In genomic region chr1:208079161-208079560, GRCh38 we compare ENCODE assay signal across 16 cellular contexts.
A peak's percentile ranks its signal among the peaks of the same experiment; 100 is the strongest.
DNase-seq lines count a peak whose midpoint lies in the region; ATAC-seq and TF ChIP-seq lines count a peak whose summit lies in the region.
"Had no signal": no experiment of that assay in that cellular context is flagged by ENCODE, and none has a peak within 500 bp of the region (broad histone marks: within the 10 kb centered on the region; RNA-seq: fewer than 3 reads in every experiment).

No MANE protein-coding gene starts in this region.

- no peak overlapping the region for H3K4me2 ChIP-seq in IMR-90 (ENCODE audit: low read depth, low read length)
- H3K4me2 ChIP-seq in hepatocyte, result no peak overlapping the region
- H3K4me2 ChIP-seq: BLaER1 had no signal

- H2AK9ac ChIP-seq in IMR-90 (replicated peaks; ENCODE audit: low read depth, low read length, poor library complexity), result peak overlapping the region; percentile 34

- no peak overlapping the region for H2BK5ac ChIP-seq in IMR-90 (ENCODE audit: low read depth, low read length, poor library complexity, severe bottlenecking)

- no peaks in the 10 kb centered on the region for H3K4me1 ChIP-seq in IMR-90 (ENCODE audit: control insufficient read depth, insufficient read depth, low read length)
- no peaks in the 10 kb centered on the region for H3K4me1 ChIP-seq in hepatocyte (ENCODE audit: insufficient read depth)
- H3K4me1 ChIP-seq: HAP-1 had no signal

- H2AK5ac ChIP-seq in IMR-90 (ENCODE audit: low read depth, low read length), result no peak overlapping the region

- in situ Hi-C loops in IMR-90 (cut with MboI; ENCODE audit: low sequenced_read_pairs), result no loop called here

- POLR2A ChIA-PET in IMR-90 (lab: Charles Lee; ENCODE audit: unreplicated experiment) (no interaction called here), WTC11 (lab: Charles Lee) (no interaction called here)
- POLR2A ChIA-PET in CD4-positive, alpha-beta T cell (lab: Charles Lee), result no interaction called here

- H3K27me3 Mint-ChIP-seq in brain (peaks cover 4% of the 10 kb centered on the region), glutamatergic neuron (ENCODE audit: unreplicated experiment) (peaks cover 6% of the 10 kb centered on the region), WTC11 (ENCODE audit: low read depth) (no peaks in the 10 kb centered on the region; the same call in 1 of the 2 replicates)
- no peaks in the 10 kb centered on the region for H3K27me3 Mint-ChIP-seq in CD4-positive, alpha-beta T cell
- no peaks in the 10 kb centered on the region for H3K27me3 Mint-ChIP-seq in activated T-cell treated with anti-CD3 and anti-CD28 coated beads, Interleukin-2, amount 50 U/mL, for 72 hours (ENCODE audit: low read depth)

- ATAC-seq in IMR-90 (ENCODE audit: low read depth), result no peak
- ATAC-seq in CD4-positive, alpha-beta T cell (ENCODE audit: poor library complexity), result no peak
- ATAC-seq in WTC11, result no peak
- ATAC-seq in activated T-cell treated with anti-CD3 and anti-CD28 coated beads, Interleukin-2, amount 50 U/mL, for 72 hours (replicated peaks in 1 of 2), result no peak
- ATAC-seq: CD8-positive, alpha-beta T cell had no signal

- H3K36me3 Mint-ChIP-seq in brain, result peaks cover 46% of the 10 kb centered on the region
- no peaks in the 10 kb centered on the region for H3K36me3 Mint-ChIP-seq in glutamatergic neuron (ENCODE audit: unreplicated experiment)
- H3K36me3 Mint-ChIP-seq in CD4-positive, alpha-beta T cell (ENCODE audit: low read depth), result no peaks in the 10 kb centered on the region
- H3K36me3 Mint-ChIP-seq in WTC11, result peaks cover 3% of the 10 kb centered on the region; the same call in 1 of the 2 replicates
- no peaks in the 10 kb centered on the region for H3K36me3 Mint-ChIP-seq in activated T-cell treated with anti-CD3 and anti-CD28 coated beads, Interleukin-2, amount 50 U/mL, for 72 hours (ENCODE audit: insufficient read depth in 2 of 2)
- H3K36me3 Mint-ChIP-seq: CD14-positive monocyte; CD8-positive, alpha-beta T cell had no signal

- no peak overlapping the region for H2BK20ac ChIP-seq in IMR-90 (ENCODE audit: low read depth, low read length)

- H3K9ac ChIP-seq in IMR-90 (ENCODE audit: low read depth, low read length), result no peak overlapping the region
- H3K9ac ChIP-seq: BLaER1 had no signal

- no peak overlapping the region for H2AFZ ChIP-seq in IMR-90 (replicated peaks; ENCODE audit: low read length, poor library complexity)
- H2AFZ ChIP-seq in hepatocyte, result no peak overlapping the region

- no peak overlapping the region for H4K8ac ChIP-seq in IMR-90 (ENCODE audit: low read depth in 2 of 2, low read length in 2 of 2)

- H3K27me3 ChIP-seq in IMR-90 (ENCODE audit: control insufficient read depth, insufficient read depth, low read length), result no peaks in the 10 kb centered on the region
- no peaks in the 10 kb centered on the region for H3K27me3 ChIP-seq in CD4-positive, alpha-beta T cell (ENCODE audit: control insufficient read depth, insufficient read depth, low read length)
- H3K27me3 ChIP-seq in hepatocyte, result no peaks in the 10 kb centered on the region
- H3K27me3 ChIP-seq: BLaER1 had no signal

- no peak overlapping the region for H4K5ac ChIP-seq in IMR-90 (ENCODE audit: low read depth, low read length)

- H3K4me3 Mint-ChIP-seq in brain (peak overlapping the region in 1 of 5 experiments; percentile 42), glutamatergic neuron (ENCODE audit: unreplicated experiment) (no peak overlapping the region), WTC11 (no peak overlapping the region)
- H3K4me3 Mint-ChIP-seq in CD4-positive, alpha-beta T cell, result no peak overlapping the region
- H3K4me3 Mint-ChIP-seq in activated T-cell treated with anti-CD3 and anti-CD28 coated beads, Interleukin-2, amount 50 U/mL, for 72 hours, result no peak overlapping the region
- H3K4me3 Mint-ChIP-seq: CD14-positive monocyte; CD8-positive, alpha-beta T cell had no signal

- no peak overlapping the region for H3K56ac ChIP-seq in IMR-90 (ENCODE audit: extremely low read depth, insufficient read depth, low read length)

- dilution Hi-C loops in IMR-90 (cut with HindIII; ENCODE audit: low sequenced_read_pairs, unreplicated experiment), result no loop called here

- H3K23ac ChIP-seq in IMR-90 (ENCODE audit: low read depth, low read length), result no peak overlapping the region

- no peak overlapping the region for H3K4ac ChIP-seq in IMR-90 (ENCODE audit: low read depth, low read length)

- no peak overlapping the region for H2BK15ac ChIP-seq in IMR-90 (ENCODE audit: low read depth, low read length)

- no peak overlapping the region for H3K18ac ChIP-seq in IMR-90 (ENCODE audit: low read depth, low read length)

- DNase-seq in IMR-90, result no peak
- peak; percentile 68 for DNase-seq in NCI-H146 treated with DMSO at 0.1 percent for 48 hours (lab: John Stamatoyannopoulos, UW; ENCODE audit: unreplicated experiment)
- no peak for DNase-seq in glutamatergic neuron
- DNase-seq in CD4-positive, alpha-beta T cell, result no peak
- DNase-seq in WTC11 (ENCODE audit: low spot score), result no peak
- no peak for DNase-seq in hepatocyte (ENCODE audit: low spot score)
- no peak for DNase-seq in activated T-cell treated with anti-CD3 and anti-CD28 coated beads, Interleukin-2, amount 50 U/mL, for 72 hours
- DNase-seq: 8988T; Calu3; CD8-positive, alpha-beta T cell; DMS79 treated with DMSO at 0.1 percent for 48 hours; GF-D8 had no signal

- no peaks in the 10 kb centered on the region for H3K9me2 ChIP-seq in hepatocyte (replicated peaks; ENCODE audit: insufficient read depth)

- H3K36me3 ChIP-seq in IMR-90 (ENCODE audit: control insufficient read depth, insufficient read depth, low read length) (no peaks in the 10 kb centered on the region), hepatocyte (replicated peaks; ENCODE audit: insufficient read depth, low read depth) (no peaks in the 10 kb centered on the region)
- H3K36me3 ChIP-seq: BLaER1, HAP-1 had no signal

- no CpG with 5 or more reads among the region's 9 CpGs for WGBS in IMR-90 (ENCODE audit: extremely low coverage in 2 of 2, insufficient read length in 1 of 2), 2 experiments
- WGBS in hepatocyte (ENCODE audit: low lambda C conversion rate, missing lambda C conversion rate), result 90% methylated on average over 9 of the region's 9 CpGs

- H2BK120ac ChIP-seq in IMR-90 (ENCODE audit: low read depth, low read length), result no peak overlapping the region

- H3K9me3 Mint-ChIP-seq in brain, result no peaks in the 10 kb centered on the region
- H3K9me3 Mint-ChIP-seq in glutamatergic neuron (ENCODE audit: unreplicated experiment), result peaks cover 2% of the 10 kb centered on the region
- no peaks in the 10 kb centered on the region for H3K9me3 Mint-ChIP-seq in CD4-positive, alpha-beta T cell
- no peaks in the 10 kb centered on the region; the same call in 1 of the 2 replicates for H3K9me3 Mint-ChIP-seq in WTC11
- no peaks in the 10 kb centered on the region for H3K9me3 Mint-ChIP-seq in activated T-cell treated with anti-CD3 and anti-CD28 coated beads, Interleukin-2, amount 50 U/mL, for 72 hours
- H3K9me3 Mint-ChIP-seq: CD14-positive monocyte; CD8-positive, alpha-beta T cell had no signal

- H3K27ac Mint-ChIP-seq in brain, result peak overlapping the region in 4 of 5 experiments; percentile 28 to 94 (median 68)
- H3K27ac Mint-ChIP-seq in glutamatergic neuron (ENCODE audit: unreplicated experiment), result peak overlapping the region; percentile 23
- no peak overlapping the region for H3K27ac Mint-ChIP-seq in CD4-positive, alpha-beta T cell
- H3K27ac Mint-ChIP-seq in WTC11, result no peak overlapping the region
- no peak overlapping the region for H3K27ac Mint-ChIP-seq in activated T-cell treated with anti-CD3 and anti-CD28 coated beads, Interleukin-2, amount 50 U/mL, for 72 hours
- H3K27ac Mint-ChIP-seq: CD8-positive, alpha-beta T cell had no signal

- H3K4me3 ChIP-seq in IMR-90 (ENCODE audit: insufficient read depth, low read depth, low read length) (no peak overlapping the region), hepatocyte (no peak overlapping the region)
- H3K4me3 ChIP-seq: BLaER1, HAP-1 had no signal

- CTCF ChIA-PET in IMR-90 (lab: Yijun Ruan, JAX), result no interaction called here
- CTCF ChIA-PET in CD4-positive, alpha-beta T cell (lab: Charles Lee), result no interaction called here
- CTCF ChIA-PET in WTC11 (lab: Charles Lee), result no interaction called here

- no TSS peak for BruUV-seq in IMR-90 (replicated peaks; lab: Mats Ljungman, UMichigan)

- no peak overlapping the region for H3K14ac ChIP-seq in IMR-90 (replicated peaks; ENCODE audit: low read depth, low read length)

- no peak overlapping the region for H4K91ac ChIP-seq in IMR-90 (ENCODE audit: insufficient read depth, low read depth, low read length)

- no peak for TF ChIP-seq RAD21 in IMR-90 (IDR thresholded peaks at IDR 0.05; ENCODE audit: low read length)

- H3K9me3 ChIP-seq in IMR-90 (ENCODE audit: control insufficient read depth, insufficient read depth, low read length), result no peaks in the 10 kb centered on the region
- H3K9me3 ChIP-seq in CD4-positive, alpha-beta T cell (ENCODE audit: control insufficient read depth, low read length), result no peaks in the 10 kb centered on the region
- H3K9me3 ChIP-seq in hepatocyte (ENCODE audit: low read depth), result no peaks in the 10 kb centered on the region
- H3K9me3 ChIP-seq: BLaER1, HAP-1 had no signal

- no peaks in the 10 kb centered on the region for H3K79me2 ChIP-seq in hepatocyte

- no peaks in the 10 kb centered on the region for H4K20me1 ChIP-seq in IMR-90 (ENCODE audit: insufficient read depth, low read length)
- no peaks in the 10 kb centered on the region for H4K20me1 ChIP-seq in hepatocyte (ENCODE audit: insufficient read depth, poor library complexity, severe bottlenecking)
- H4K20me1 ChIP-seq: BLaER1 had no signal

- TF ChIP-seq POLR2A in IMR-90 (IDR thresholded peaks at IDR 0.05; ENCODE audit: low read depth, low read length), result no peak

- TF ChIP-seq CTCF in IMR-90 (conservative IDR thresholded peaks at IDR 0.05; ENCODE audit: low read depth, low read length), result no peak
- TF ChIP-seq CTCF in brain (conservative IDR thresholded peaks at IDR 0.05), result no peak
- TF ChIP-seq CTCF in glutamatergic neuron (IDR thresholded peaks at IDR 0.05; ENCODE audit: partially characterized antibody, unreplicated experiment), result no peak
- TF ChIP-seq CTCF in CD4-positive, alpha-beta T cell (IDR thresholded peaks at IDR 0.05), result no peak
- TF ChIP-seq CTCF in WTC11 (IDR thresholded peaks at IDR 0.05), result no peak
- no peak for TF ChIP-seq CTCF in hepatocyte (IDR thresholded peaks at IDR 0.05; ENCODE audit: poor library complexity)

- H3K27ac ChIP-seq in IMR-90 (ENCODE audit: insufficient read depth, low read length), result no peak overlapping the region
- no peak overlapping the region for H3K27ac ChIP-seq in CD4-positive, alpha-beta T cell (ENCODE audit: low read depth, low read length)
- no peak overlapping the region for H3K27ac ChIP-seq in hepatocyte
- H3K27ac ChIP-seq: BLaER1 had no signal

- no peaks in the 10 kb centered on the region for H3K9me1 ChIP-seq in IMR-90 (ENCODE audit: insufficient read depth, low read length)

- intact Hi-C loops in IMR-90 (cut with micrococcal nuclease), result no loop called here
- intact Hi-C loops in CD4-positive, alpha-beta T cell (cut with DNase I, micrococcal nuclease), result no loop called here

- H3K79me1 ChIP-seq in IMR-90 (ENCODE audit: low read depth in 1 of 2, low read length in 2 of 2), result no peaks in the 10 kb centered on the region

- H3K4me1 Mint-ChIP-seq in brain (peaks cover 79% of the 10 kb centered on the region), glutamatergic neuron (ENCODE audit: low read depth, unreplicated experiment) (peaks cover 25% of the 10 kb centered on the region), WTC11 (peaks cover 37% of the 10 kb centered on the region)
- no peaks in the 10 kb centered on the region for H3K4me1 Mint-ChIP-seq in CD4-positive, alpha-beta T cell (ENCODE audit: low read depth)
- H3K4me1 Mint-ChIP-seq in activated T-cell treated with anti-CD3 and anti-CD28 coated beads, Interleukin-2, amount 50 U/mL, for 72 hours (ENCODE audit: low read depth), result no peaks in the 10 kb centered on the region

Comparison
In these comparisons a context has a peak if more than half of its experiments do, and no peak if none do; other contexts are left out.
1. H3K27ac Mint-ChIP-seq: peak in brain (4 of 5) and glutamatergic neuron (single experiment); none in CD4-positive, alpha-beta T cell (single experiment), WTC11 (single experiment) and activated T-cell treated with anti-CD3 and anti-CD28 coated beads, Interleukin-2, amount 50 U/mL, for 72 hours (single experiment).